Comparison of ENCODE assay signal across 15 cellular contexts in genomic region chr20:17948442-17948841, GRCh38. TPM values are rescaled to one million over a fixed set of nuclear protein-coding genes. Genes with fewer than 3 reads are reported as not detected.
DNase-seq lines count a peak whose midpoint lies in the region; ATAC-seq and TF ChIP-seq lines count a peak whose summit lies in the region.
"Had no signal": no experiment of that assay in that cellular context is flagged by ENCODE, and none has a peak within 500 bp of the region (broad histone marks: within the 10 kb centered on the region; RNA-seq: fewer than 3 reads in every experiment).

No MANE protein-coding gene starts in this region.

- no peaks in the 10 kb centered on the region for H3K27me3 ChIP-seq in adrenal gland

- H3K4me1 Mint-ChIP-seq in activated T-cell treated with anti-CD3 and anti-CD28 coated beads, Interleukin-2, amount 50 U/mL, for 72 hours (ENCODE audit: low read depth) = no peaks in the 10 kb centered on the region
- H3K4me1 Mint-ChIP-seq in activated CD8-positive, alpha-beta T cell treated with anti-CD3 and anti-CD28 coated beads for 36 hours (ENCODE audit: low read depth) = peaks cover 6% of the 10 kb centered on the region
- H3K4me1 Mint-ChIP-seq in progenitor cell of endocrine pancreas (ENCODE audit: low read depth) = peaks cover 2% of the 10 kb centered on the region

- TF ChIP-seq POLR2A in GM18505 (IDR thresholded peaks at IDR 0.05; ENCODE audit: borderline replicate concordance, extremely low read depth, insufficient read depth, insufficient read length) = peak; percentile 17
- TF ChIP-seq POLR2A in adrenal gland (IDR thresholded peaks at IDR 0.05) = no peak

- peaks cover 14 to 58% of the 10 kb centered on the region in 2 donors for H3K36me3 Mint-ChIP-seq in activated T-cell treated with anti-CD3 and anti-CD28 coated beads, Interleukin-2, amount 50 U/mL, for 72 hours (ENCODE audit: insufficient read depth in 2 of 2)
- H3K36me3 Mint-ChIP-seq in activated CD8-positive, alpha-beta T cell treated with anti-CD3 and anti-CD28 coated beads for 36 hours (ENCODE audit: low read depth) = peaks cover 84% of the 10 kb centered on the region
- peaks cover 56% of the 10 kb centered on the region for H3K36me3 Mint-ChIP-seq in progenitor cell of endocrine pancreas (ENCODE audit: insufficient read depth)

- no peak overlapping the region for H3K4me3 ChIP-seq in adrenal gland

- TF ChIP-seq CTCF in activated CD8-positive, alpha-beta T cell treated with anti-CD3 and anti-CD28 coated beads for 36 hours (IDR thresholded peaks at IDR 0.05) = no peak
- TF ChIP-seq CTCF in progenitor cell of endocrine pancreas (IDR thresholded peaks at IDR 0.05; ENCODE audit: unreplicated experiment) (no peak), adrenal gland (IDR thresholded peaks at IDR 0.05) (no peak)

- peak overlapping the region in 1 of 5 donors; percentile 4 for H3K27ac ChIP-seq in adrenal gland
- H3K27ac ChIP-seq: C4-2B had no signal

- CTCF ChIA-PET in activated CD8-positive, alpha-beta T cell treated with anti-CD3 and anti-CD28 coated beads for 36 hours (lab: Charles Lee) = interaction anchor here (6.5 kb wide), 1 partner anchor 10 kb away, joined by 35 read pairs; no protein-coding TSS in a partner anchor

- peaks cover 0 to 94% of the 10 kb centered on the region in 2 donors for H3K36me3 ChIP-seq in adrenal gland (replicated peaks in 1 of 2)

- intact Hi-C loops in activated CD8-positive, alpha-beta T cell treated with anti-CD3 and anti-CD28 coated beads for 36 hours (cut with micrococcal nuclease) = no loop called here
- intact Hi-C loops in adrenal gland (cut with DNase I) = no loop called here

- peak overlapping the region; percentile 72 for H3K27ac Mint-ChIP-seq in activated T-cell treated with anti-CD3 and anti-CD28 coated beads, Interleukin-2, amount 50 U/mL, for 72 hours
- peak overlapping the region; percentile 14 for H3K27ac Mint-ChIP-seq in activated CD8-positive, alpha-beta T cell treated with anti-CD3 and anti-CD28 coated beads for 36 hours
- peak overlapping the region; percentile 66 for H3K27ac Mint-ChIP-seq in progenitor cell of endocrine pancreas
- H3K27ac Mint-ChIP-seq: B cell, HFFc6 had no signal

- H3K4me3 Mint-ChIP-seq in activated T-cell treated with anti-CD3 and anti-CD28 coated beads, Interleukin-2, amount 50 U/mL, for 72 hours = no peak overlapping the region
- H3K4me3 Mint-ChIP-seq in activated CD8-positive, alpha-beta T cell treated with anti-CD3 and anti-CD28 coated beads for 36 hours = no peak overlapping the region
- H3K4me3 Mint-ChIP-seq in progenitor cell of endocrine pancreas (ENCODE audit: low read depth) = no peak overlapping the region
- H3K4me3 Mint-ChIP-seq: B cell; CD4-positive, alpha-beta memory T cell; HFFc6 had no signal

- no peaks in the 10 kb centered on the region for H3K9me3 Mint-ChIP-seq in activated T-cell treated with anti-CD3 and anti-CD28 coated beads, Interleukin-2, amount 50 U/mL, for 72 hours
- H3K9me3 Mint-ChIP-seq in activated CD8-positive, alpha-beta T cell treated with anti-CD3 and anti-CD28 coated beads for 36 hours = no peaks in the 10 kb centered on the region
- no peaks in the 10 kb centered on the region for H3K9me3 Mint-ChIP-seq in progenitor cell of endocrine pancreas (ENCODE audit: low read depth)
- H3K9me3 Mint-ChIP-seq: CD4-positive, alpha-beta memory T cell; HFFc6 had no signal

- peaks cover 0 to 14% of the 10 kb centered on the region in 2 donors for H3K4me1 ChIP-seq in adrenal gland (replicated peaks in 1 of 2)

- DNase-seq in activated T-cell treated with anti-CD3 and anti-CD28 coated beads, Interleukin-2, amount 50 U/mL, for 72 hours = no peak
- DNase-seq in activated T-cell treated with anti-CD3 and anti-CD28 coated beads, Interleukin-2, amount 50 U/mL, for 1 hour = no peak
- DNase-seq in activated CD8-positive, alpha-beta T cell treated with anti-CD3 and anti-CD28 coated beads for 36 hours = no peak
- DNase-seq in progenitor cell of endocrine pancreas (ENCODE audit: low spot score, unreplicated experiment) (no peak), adrenal gland (no peak)
- DNase-seq: CD4-positive, alpha-beta memory T cell; DMS79 treated with DMSO at 0.1 percent for 48 hours; GDM1; HCEC 1CT; HFFc6; IMR-90 had no signal

- POLR2A ChIA-PET in activated CD8-positive, alpha-beta T cell treated with anti-CD3 and anti-CD28 coated beads for 36 hours (lab: Charles Lee) = interaction anchor here (1.2 to 2.8 kb wide), 2 partner anchors 15 to 48 kb away, joined by 3 to 10 read pairs; no protein-coding TSS in a partner anchor

- WGBS in adrenal gland, 4 donors = 91 to 99% (median 94%) methylated on average over 2 of the region's 2 CpGs

- ATAC-seq in activated T-cell treated with anti-CD3 and anti-CD28 coated beads, Interleukin-2, amount 50 U/mL, for 72 hours (replicated peaks in 1 of 2) = no peak
- ATAC-seq in GM18505 (IDR thresholded peaks at IDR 0.05; ENCODE audit: unreplicated experiment) (no peak), HG02970 (IDR thresholded peaks at IDR 0.05; ENCODE audit: low FRiP score, unreplicated experiment) (no peak)
- ATAC-seq in activated CD8-positive, alpha-beta T cell treated with anti-CD3 and anti-CD28 coated beads for 36 hours = no peak

- no peaks in the 10 kb centered on the region for H3K9me3 ChIP-seq in adrenal gland (replicated peaks in 1 of 3)

- no peaks in the 10 kb centered on the region for H3K27me3 Mint-ChIP-seq in activated T-cell treated with anti-CD3 and anti-CD28 coated beads, Interleukin-2, amount 50 U/mL, for 72 hours (ENCODE audit: low read depth)
- H3K27me3 Mint-ChIP-seq in activated CD8-positive, alpha-beta T cell treated with anti-CD3 and anti-CD28 coated beads for 36 hours = no peaks in the 10 kb centered on the region
- no peaks in the 10 kb centered on the region for H3K27me3 Mint-ChIP-seq in progenitor cell of endocrine pancreas
- H3K27me3 Mint-ChIP-seq: B cell; CD4-positive, alpha-beta memory T cell had no signal

RNA-seq across cellular contexts. Expression of gene SNX5, which starts 20.2 kb away (rescaled TPM):
- total RNA-seq in activated T-cell treated with anti-CD3 and anti-CD28 coated beads, Interleukin-2, amount 50 U/mL, for 72 hours = 100 to 1,000 TPM; 207 to 208 TPM
- total RNA-seq in activated CD8-positive, alpha-beta T cell treated with anti-CD3 and anti-CD28 coated beads for 36 hours = 100 to 1,000 TPM; 222 to 249 TPM
- 106 and 109 TPM in 2 replicates for total RNA-seq in progenitor cell of endocrine pancreas
- total RNA-seq in adrenal gland = 100 to 1,000 TPM; 103 to 201 (median 120) TPM
- polyA plus RNA-seq in adrenal gland = 100 to 1,000 TPM; 144 to 162 (median 160) TPM

RNA-seq across cellular contexts. Expression of gene MGME1, which starts 20.4 kb away (rescaled TPM):
- total RNA-seq in activated T-cell treated with anti-CD3 and anti-CD28 coated beads, Interleukin-2, amount 50 U/mL, for 72 hours = 10 to 100 TPM; 41.1 to 47.0 TPM
- 10 to 100 TPM; 28.2 to 30.5 TPM for total RNA-seq in activated CD8-positive, alpha-beta T cell treated with anti-CD3 and anti-CD28 coated beads for 36 hours
- 20.3 and 24.6 TPM in 2 replicates for total RNA-seq in progenitor cell of endocrine pancreas
- total RNA-seq in adrenal gland = 10 to 100 TPM; 11.0 to 30.0 (median 19.5) TPM
- 10 to 100 TPM; 19.1 to 25.9 (median 19.8) TPM for polyA plus RNA-seq in adrenal gland

Comparison
In these comparisons a context has a peak if more than half of its experiments do, and no peak if none do; other contexts are left out.
1. H3K27ac Mint-ChIP-seq: peak in every context shown above with its lines; median percentile 72 in activated T-cell treated with anti-CD3 and anti-CD28 coated beads, Interleukin-2, amount 50 U/mL, for 72 hours; 66 in progenitor cell of endocrine pancreas; 14 in activated CD8-positive, alpha-beta T cell treated with anti-CD3 and anti-CD28 coated beads for 36 hours.